8 cellular contexts compared by ENCODE assay signal in genomic region chr22:42270512-42271190, GRCh38. TPM values are rescaled to one million over a fixed set of nuclear protein-coding genes. Genes with fewer than 3 reads are reported as not detected.
DNase-seq lines count a peak whose midpoint lies in the region; ATAC-seq and TF ChIP-seq lines count a peak whose summit lies in the region.

TSS of gene TCF20 (minus strand) at chr22:42270653. CDS start at chr22:42215305, 55,348 bp downstream.

- peaks cover 20% of the 10 kb centered on the region for H3K79me2 ChIP-seq in OCI-LY1 (ENCODE audit: insufficient read depth, low read length)

- H3K4me1 ChIP-seq in OCI-LY1 (ENCODE audit: insufficient read depth, low read length, severe bottlenecking): peaks cover 15% of the 10 kb centered on the region
- H3K4me1 ChIP-seq in mucosa of descending colon (ENCODE audit: low read depth): peaks cover 17% of the 10 kb centered on the region

- peak within 1 kb of the TSS; percentile 82 for H3K9ac ChIP-seq in OCI-LY1 (ENCODE audit: low read length)

- H3K4me3 ChIP-seq in OCI-LY1 (ENCODE audit: low read depth, low read length, poor library complexity, severe bottlenecking): peak within 1 kb of the TSS; percentile 77
- H3K4me3 ChIP-seq in epithelial cell of esophagus (ENCODE audit: low read length): peak within 1 kb of the TSS; percentile 81
- H3K4me3 ChIP-seq in mucosa of descending colon: peak within 1 kb of the TSS; percentile 98

- H3K9me3 ChIP-seq in OCI-LY1 (ENCODE audit: low read length): no peaks in the 10 kb centered on the region
- H3K9me3 ChIP-seq in mucosa of descending colon: no peaks in the 10 kb centered on the region

- intact Hi-C loops in mucosa of descending colon (cut with DNase I, micrococcal nuclease): no loop called here

- H3K9me2 ChIP-seq in OCI-LY1 (ENCODE audit: low read depth, low read length): no peaks in the 10 kb centered on the region

- no peaks in the 10 kb centered on the region for H3K27me3 ChIP-seq in OCI-LY1 (ENCODE audit: insufficient read depth, low read length)

- DNase-seq in activated T-cell treated with anti-CD3 and anti-CD28 coated beads for 24 hours (ENCODE audit: low read depth) (peak; percentile 65), epithelial cell of esophagus (ENCODE audit: low read depth) (peak; percentile 81), mucosa of descending colon (peak; percentile 84 to 86 (median 86))
- DNase-seq in stimulated activated CD8-positive, alpha-beta memory T cell treated with anti-CD3 and anti-CD28 coated beads, Interleukin-4, amount 100 ng/mL, for 1 hour (ENCODE audit: low read depth in 2 of 2, low spot score in 1 of 2): peak; percentile 50 to 63

- TF ChIP-seq CTCF in C4-2B (conservative IDR thresholded peaks at IDR 0.05): no peak
- TF ChIP-seq CTCF in OCI-LY1 (IDR thresholded peaks at IDR 0.05; ENCODE audit: low read length): no peak
- TF ChIP-seq CTCF in epithelial cell of esophagus (IDR thresholded peaks at IDR 0.05; ENCODE audit: insufficient read depth, low read depth, low read length, missing control alignments): no peak
- no peak for TF ChIP-seq CTCF in mucosa of descending colon (IDR thresholded peaks at IDR 0.05)

- H3K4me2 ChIP-seq in OCI-LY1 (ENCODE audit: low read length): peak within 1 kb of the TSS; percentile 90

- peak within 1 kb of the TSS; percentile 92 for H3K27ac ChIP-seq in C4-2B
- H3K27ac ChIP-seq in OCI-LY1 (ENCODE audit: low read depth, low read length, poor library complexity, severe bottlenecking): no peak within 1 kb of the TSS

- peaks cover 5% of the 10 kb centered on the region; the same call in 1 of the 2 replicates for H3F3A ChIP-seq in OCI-LY1 (ENCODE audit: insufficient read depth, low read length)

- H3K36me3 ChIP-seq in OCI-LY1 (ENCODE audit: insufficient read depth, low read length) (no peaks in the 10 kb centered on the region), mucosa of descending colon (ENCODE audit: low read depth) (no peaks in the 10 kb centered on the region)

- H2AFZ ChIP-seq in OCI-LY1 (ENCODE audit: low read length): no peak within 1 kb of the TSS

- ATAC-seq in GM19324 (IDR thresholded peaks at IDR 0.05; ENCODE audit: low FRiP score, unreplicated experiment) (peak; percentile 71), HG03521 (IDR thresholded peaks at IDR 0.05; ENCODE audit: unreplicated experiment) (peak; percentile 59), mucosa of descending colon (peak; percentile 62)

- H4K20me1 ChIP-seq in OCI-LY1 (ENCODE audit: insufficient read depth, low read length): no peaks in the 10 kb centered on the region

RNA-seq across cellular contexts. Expression of gene TCF20, which starts in this region (rescaled TPM):
- 10 to 100 TPM; 50.6 to 62.8 (median 58.2) TPM for total RNA-seq in mucosa of descending colon
